21 cellular contexts compared by ENCODE assay signal in genomic region chr5:73801736-73802135, GRCh38.
DNase-seq lines count a peak whose midpoint lies in the region; ATAC-seq, FAIRE-seq and TF ChIP-seq lines count a peak whose summit lies in the region.
"Had no signal": no experiment of that assay in that cellular context is flagged by ENCODE, and none has a peak within 500 bp of the region (broad histone marks: within the 10 kb centered on the region; RNA-seq: fewer than 3 reads in every experiment).

No MANE protein-coding gene starts in this region.

- H3K9me3 Mint-ChIP-seq in astrocyte (ENCODE audit: unreplicated experiment) = no peaks in the 10 kb centered on the region
- no peaks in the 10 kb centered on the region for H3K9me3 Mint-ChIP-seq in glutamatergic neuron (ENCODE audit: unreplicated experiment)
- H3K9me3 Mint-ChIP-seq in stimulated activated effector memory CD8-positive, alpha-beta T cell treated with anti-CD3 and anti-CD28 coated beads, Interleukin-12 subunit alpha, Interleukin-12 subunit beta, amount 100 ng/mL, for 72 hours = no peaks in the 10 kb centered on the region
- H3K9me3 Mint-ChIP-seq: CD8-positive, alpha-beta T cell had no signal

- no TSS peak for BruUV-seq in IMR-90 (replicated peaks; lab: Mats Ljungman, UMichigan)

- no peak overlapping the region for H2AK9ac ChIP-seq in IMR-90 (replicated peaks; ENCODE audit: low read depth, low read length, poor library complexity)

- H2BK15ac ChIP-seq in IMR-90 (ENCODE audit: low read depth, low read length) = no peak overlapping the region; the same call in 2 of the 3 replicates
- no peak overlapping the region for H2BK15ac ChIP-seq in mesenchymal stem cell (ENCODE audit: low read depth, poor library complexity, severe bottlenecking)

- POLR2A ChIA-PET in IMR-90 (lab: Charles Lee; ENCODE audit: unreplicated experiment) = no interaction called here

- H2BK120ac ChIP-seq in IMR-90 (ENCODE audit: low read depth, low read length) = no peak overlapping the region; the same call in 1 of the 2 replicates
- no peak overlapping the region for H2BK120ac ChIP-seq in mesenchymal stem cell (ENCODE audit: low read depth, low read length)

- no peak overlapping the region for H2BK12ac ChIP-seq in mesenchymal stem cell (ENCODE audit: low read length in 2 of 2)

- H3K18ac ChIP-seq in IMR-90 (ENCODE audit: low read depth, low read length) = peak overlapping the region; percentile 31; the same call in 1 of the 2 replicates
- no peak overlapping the region for H3K18ac ChIP-seq in mesenchymal stem cell (ENCODE audit: low read depth in 1 of 2, low read length in 2 of 2)

- H3K27me3 Mint-ChIP-seq in astrocyte (ENCODE audit: low read depth, unreplicated experiment) (no peaks in the 10 kb centered on the region), glutamatergic neuron (ENCODE audit: unreplicated experiment) (peaks cover 2% of the 10 kb centered on the region)

- H3K9me3 ChIP-seq in IMR-90 (ENCODE audit: control insufficient read depth, insufficient read depth, low read length) = no peaks in the 10 kb centered on the region
- no peaks in the 10 kb centered on the region for H3K9me3 ChIP-seq in astrocyte (ENCODE audit: insufficient read depth, low read depth, low read length)
- no peaks in the 10 kb centered on the region for H3K9me3 ChIP-seq in mesenchymal stem cell (ENCODE audit: control insufficient read depth, low read length)
- H3K9me3 ChIP-seq: BLaER1 treated with 17β-estradiol and CSF1 and Interleukin-3, amounts not matched to agents 10 nM and 100 nM; HAP-1 had no signal

- H3K4me1 ChIP-seq in IMR-90 (ENCODE audit: control insufficient read depth, insufficient read depth, low read length) (peaks cover 6% of the 10 kb centered on the region), astrocyte (ENCODE audit: insufficient read depth, low read length) (peaks cover 10% of the 10 kb centered on the region), mesenchymal stem cell (ENCODE audit: control insufficient read depth, insufficient read depth, low read depth, low read length) (peaks cover 6% of the 10 kb centered on the region)
- H3K4me1 ChIP-seq: HAP-1 had no signal

- intact Hi-C loops in IMR-90 (cut with micrococcal nuclease) = no loop called here

- in situ Hi-C loops in IMR-90 (cut with MboI; ENCODE audit: low sequenced_read_pairs) = no loop called here

- H2AK5ac ChIP-seq in IMR-90 (ENCODE audit: low read depth, low read length) (no peak overlapping the region; the same call in 1 of the 2 replicates), mesenchymal stem cell (ENCODE audit: low read length, severe bottlenecking) (no peak overlapping the region)

- H3K36me3 Mint-ChIP-seq in astrocyte (ENCODE audit: low read depth, unreplicated experiment) = peaks cover 2% of the 10 kb centered on the region
- no peaks in the 10 kb centered on the region for H3K36me3 Mint-ChIP-seq in glutamatergic neuron (ENCODE audit: unreplicated experiment)
- no peaks in the 10 kb centered on the region for H3K36me3 Mint-ChIP-seq in stimulated activated effector memory CD8-positive, alpha-beta T cell treated with anti-CD3 and anti-CD28 coated beads, Interleukin-12 subunit alpha, Interleukin-12 subunit beta, amount 100 ng/mL, for 72 hours
- H3K36me3 Mint-ChIP-seq: CD8-positive, alpha-beta T cell had no signal

- TF ChIP-seq CTCF in IMR-90 (conservative IDR thresholded peaks at IDR 0.05; ENCODE audit: low read depth, low read length) (no peak), astrocyte (IDR thresholded peaks at IDR 0.05; ENCODE audit: insufficient read depth, low read depth, low read length) (no peak), glutamatergic neuron (IDR thresholded peaks at IDR 0.05; ENCODE audit: partially characterized antibody, unreplicated experiment) (no peak)

- no peak for TF ChIP-seq POLR2A in IMR-90 (IDR thresholded peaks at IDR 0.05; ENCODE audit: low read depth, low read length)

- no CpG with 5 or more reads among the region's 2 CpGs for WGBS in IMR-90 (ENCODE audit: extremely low coverage in 2 of 2, insufficient read length in 1 of 2), 2 experiments
- WGBS in mesenchymal stem cell = 100% methylated on average over 1 of the region's 2 CpGs

- H3K4me2 ChIP-seq in IMR-90 (ENCODE audit: low read depth, low read length) (no peak overlapping the region), astrocyte (ENCODE audit: low read length) (no peak overlapping the region), mesenchymal stem cell (ENCODE audit: low read length, poor library complexity, severe bottlenecking) (no peak overlapping the region)
- H3K4me2 ChIP-seq: BLaER1 treated with 17β-estradiol and CSF1 and Interleukin-3, amounts not matched to agents 10 nM and 100 nM had no signal

- H3K4me3 ChIP-seq in IMR-90 (ENCODE audit: insufficient read depth, low read depth, low read length) (no peak overlapping the region), astrocyte (ENCODE audit: insufficient read depth, low read depth, low read length) (no peak overlapping the region), mesenchymal stem cell (ENCODE audit: insufficient read depth in 1 of 2, low read depth in 1 of 2, low read length in 2 of 2) (no peak overlapping the region)
- H3K4me3 ChIP-seq: BLaER1 treated with 17β-estradiol and CSF1 and Interleukin-3, amounts not matched to agents 10 nM and 100 nM; GM23248; HAP-1 had no signal

- no peak overlapping the region for H3K9ac ChIP-seq in IMR-90 (ENCODE audit: low read depth, low read length)
- no peak overlapping the region for H3K9ac ChIP-seq in astrocyte (ENCODE audit: low read length)
- peak overlapping the region; percentile 30 for H3K9ac ChIP-seq in mesenchymal stem cell (ENCODE audit: low read length)
- H3K9ac ChIP-seq: BLaER1 treated with 17β-estradiol and CSF1 and Interleukin-3, amounts not matched to agents 10 nM and 100 nM; GM23248 had no signal

- TF ChIP-seq RAD21 in IMR-90 (IDR thresholded peaks at IDR 0.05; ENCODE audit: low read length) = no peak

- H4K20me1 ChIP-seq in IMR-90 (ENCODE audit: insufficient read depth, low read length) = no peaks in the 10 kb centered on the region
- no peaks in the 10 kb centered on the region for H4K20me1 ChIP-seq in astrocyte (ENCODE audit: insufficient read depth, low read length)
- H4K20me1 ChIP-seq: BLaER1 treated with 17β-estradiol and CSF1 and Interleukin-3, amounts not matched to agents 10 nM and 100 nM had no signal

- dilution Hi-C loops in IMR-90 (cut with HindIII; ENCODE audit: low sequenced_read_pairs, unreplicated experiment) = no loop called here

- H3K4me1 Mint-ChIP-seq in astrocyte (ENCODE audit: low read depth, unreplicated experiment) (peaks cover 12% of the 10 kb centered on the region), glutamatergic neuron (ENCODE audit: low read depth, unreplicated experiment) (peaks cover 4% of the 10 kb centered on the region)
- no peaks in the 10 kb centered on the region for H3K4me1 Mint-ChIP-seq in stimulated activated effector memory CD8-positive, alpha-beta T cell treated with anti-CD3 and anti-CD28 coated beads, Interleukin-12 subunit alpha, Interleukin-12 subunit beta, amount 100 ng/mL, for 72 hours
- H3K4me1 Mint-ChIP-seq: B cell had no signal

- H3K14ac ChIP-seq in IMR-90 (replicated peaks; ENCODE audit: low read depth, low read length) (no peak overlapping the region), mesenchymal stem cell (ENCODE audit: low read length in 2 of 2) (no peak overlapping the region)

- no peak overlapping the region for H3K4ac ChIP-seq in IMR-90 (ENCODE audit: low read depth, low read length)
- no peak overlapping the region for H3K4ac ChIP-seq in mesenchymal stem cell (ENCODE audit: low read depth in 1 of 2, low read length in 2 of 2)

- H2AFZ ChIP-seq in IMR-90 (replicated peaks; ENCODE audit: low read length, poor library complexity) (no peak overlapping the region), astrocyte (ENCODE audit: low read depth, low read length) (no peak overlapping the region), mesenchymal stem cell (ENCODE audit: low read depth, low read length) (no peak overlapping the region)
- H2AFZ ChIP-seq: GM23248 had no signal

- DNase-seq in IMR-90 = no peak
- peak; percentile 28 for DNase-seq in astrocyte (ENCODE audit: low read depth)
- DNase-seq in mesenchymal stem cell = no peak
- DNase-seq in stromal cell of bone marrow (ENCODE audit: low read depth) = peak; percentile 57
- DNase-seq in glutamatergic neuron = no peak
- DNase-seq in stimulated activated effector memory CD8-positive, alpha-beta T cell treated with anti-CD3 and anti-CD28 coated beads, Interleukin-12 subunit alpha, Interleukin-12 subunit beta, amount 100 ng/mL, for 72 hours (ENCODE audit: low spot score in 2 of 2) = no peak
- DNase-seq: 8988T; CD8-positive, alpha-beta T cell; DMS 273 treated with DMSO at 0.1 percent for 48 hours; DMS53; DND-41; EL had no signal

- peaks cover 7% of the 10 kb centered on the region for H3K9me1 ChIP-seq in IMR-90 (ENCODE audit: insufficient read depth, low read length)

- FAIRE-seq in astrocyte (lab: Jason Lieb, UNC) = no peak
- FAIRE-seq: GM12891, GM19239, HepG2 had no signal

- H2BK5ac ChIP-seq in IMR-90 (ENCODE audit: low read depth, low read length, poor library complexity, severe bottlenecking) = no peak overlapping the region
- no peak overlapping the region for H2BK5ac ChIP-seq in mesenchymal stem cell (ENCODE audit: low read depth, low read length, poor library complexity, severe bottlenecking)

- H3K4me3 Mint-ChIP-seq in astrocyte (ENCODE audit: unreplicated experiment) (no peak overlapping the region), glutamatergic neuron (ENCODE audit: unreplicated experiment) (no peak overlapping the region)
- H3K4me3 Mint-ChIP-seq in stimulated activated effector memory CD8-positive, alpha-beta T cell treated with anti-CD3 and anti-CD28 coated beads, Interleukin-12 subunit alpha, Interleukin-12 subunit beta, amount 100 ng/mL, for 72 hours = no peak overlapping the region
- H3K4me3 Mint-ChIP-seq: B cell; CD8-positive, alpha-beta T cell had no signal

- no peaks in the 10 kb centered on the region for H3K27me3 ChIP-seq in IMR-90 (ENCODE audit: control insufficient read depth, insufficient read depth, low read length)
- no peaks in the 10 kb centered on the region for H3K27me3 ChIP-seq in astrocyte (ENCODE audit: insufficient read depth, low read length)
- H3K27me3 ChIP-seq in mesenchymal stem cell (ENCODE audit: control insufficient read depth in 1 of 2, insufficient read depth in 1 of 2, low read length in 2 of 2) = no peaks in the 10 kb centered on the region
- H3K27me3 ChIP-seq: BLaER1 treated with 17β-estradiol and CSF1 and Interleukin-3, amounts not matched to agents 10 nM and 100 nM had no signal

- H4K5ac ChIP-seq in IMR-90 (ENCODE audit: low read depth, low read length) = no peak overlapping the region

- H3K23ac ChIP-seq in IMR-90 (ENCODE audit: low read depth, low read length) (no peak overlapping the region), mesenchymal stem cell (ENCODE audit: low read length in 2 of 2) (no peak overlapping the region)

- no peak overlapping the region for H2BK20ac ChIP-seq in IMR-90 (ENCODE audit: low read depth, low read length)

- H3K27ac Mint-ChIP-seq in astrocyte (ENCODE audit: unreplicated experiment) (no peak overlapping the region), glutamatergic neuron (ENCODE audit: unreplicated experiment) (no peak overlapping the region)
- H3K27ac Mint-ChIP-seq in stimulated activated effector memory CD8-positive, alpha-beta T cell treated with anti-CD3 and anti-CD28 coated beads, Interleukin-12 subunit alpha, Interleukin-12 subunit beta, amount 100 ng/mL, for 72 hours = no peak overlapping the region
- H3K27ac Mint-ChIP-seq: B cell; CD8-positive, alpha-beta T cell had no signal

- ATAC-seq in IMR-90 (ENCODE audit: low read depth) (no peak), HG03432 (IDR thresholded peaks at IDR 0.05; ENCODE audit: unreplicated experiment) (no peak)
- no peak for ATAC-seq in stimulated activated effector memory CD8-positive, alpha-beta T cell treated with anti-CD3 and anti-CD28 coated beads, Interleukin-12 subunit alpha, Interleukin-12 subunit beta, amount 100 ng/mL, for 72 hours
- no peak for ATAC-seq in activated CD4-positive, CD25-positive, alpha-beta regulatory T cell treated with anti-CD3 and anti-CD28 coated beads, Interleukin-2, amount 50 U/mL, for 24 hours
- ATAC-seq: CD8-positive, alpha-beta T cell; HepG2 had no signal

- H3K27ac ChIP-seq in IMR-90 (ENCODE audit: insufficient read depth, low read length) (no peak overlapping the region), astrocyte (ENCODE audit: low read depth, low read length) (no peak overlapping the region), mesenchymal stem cell (ENCODE audit: low read length, poor library complexity, severe bottlenecking) (no peak overlapping the region)
- H3K27ac ChIP-seq: BLaER1 treated with 17β-estradiol and CSF1 and Interleukin-3, amounts not matched to agents 10 nM and 100 nM; GM23248 had no signal

- no peaks in the 10 kb centered on the region for H3K79me2 ChIP-seq in astrocyte (ENCODE audit: insufficient read depth, low read length)

- no peaks in the 10 kb centered on the region for H3K36me3 ChIP-seq in IMR-90 (ENCODE audit: control insufficient read depth, insufficient read depth, low read length)
- H3K36me3 ChIP-seq in astrocyte (ENCODE audit: insufficient read depth, low read length) = no peaks in the 10 kb centered on the region
- peaks cover 0 to 5% of the 10 kb centered on the region in 2 experiments for H3K36me3 ChIP-seq in mesenchymal stem cell (ENCODE audit: control insufficient read depth in 1 of 2, insufficient read depth in 2 of 2, low read depth in 1 of 2, low read length in 2 of 2)
- H3K36me3 ChIP-seq: BLaER1 treated with 17β-estradiol and CSF1 and Interleukin-3, amounts not matched to agents 10 nM and 100 nM; HAP-1 had no signal

- H4K8ac ChIP-seq in IMR-90 (ENCODE audit: low read depth in 2 of 2, low read length in 2 of 2) (no peak overlapping the region), mesenchymal stem cell (ENCODE audit: low read length) (no peak overlapping the region)

- H3K79me1 ChIP-seq in IMR-90 (ENCODE audit: low read depth in 1 of 2, low read length in 2 of 2) (peaks cover 2 to 14% of the 10 kb centered on the region in 2 experiments; a peak in 3 of 4 replicates), mesenchymal stem cell (replicated peaks; ENCODE audit: low read length, poor library complexity, severe bottlenecking) (peaks cover 14% of the 10 kb centered on the region)

- H4K91ac ChIP-seq in IMR-90 (ENCODE audit: insufficient read depth, low read depth, low read length) = peak overlapping the region; percentile 40; the same call in 1 of the 2 replicates
- H4K91ac ChIP-seq in mesenchymal stem cell (ENCODE audit: low read length) = no peak overlapping the region

- CTCF ChIA-PET in IMR-90 (lab: Yijun Ruan, JAX) = interaction anchor here (0.8 kb wide), 1 partner anchor 32 kb away, joined by 5 read pairs; no protein-coding TSS in a partner anchor

- H3K56ac ChIP-seq in IMR-90 (ENCODE audit: extremely low read depth, insufficient read depth, low read length) = no peak overlapping the region

Comparison
In these comparisons a context has a peak if more than half of its experiments do, and no peak if none do; other contexts are left out.
1. DNase-seq: peak in astrocyte (single experiment) and stromal cell of bone marrow (single experiment); none in IMR-90 (single experiment), mesenchymal stem cell (single experiment), glutamatergic neuron (single experiment) and stimulated activated effector memory CD8-positive, alpha-beta T cell treated with anti-CD3 and anti-CD28 coated beads, Interleukin-12 subunit alpha, Interleukin-12 subunit beta, amount 100 ng/mL, for 72 hours (0 of 2).